ENCODE assay signal across 27 cellular contexts in genomic region chr1:111511362-111511761, GRCh38. TPM values are rescaled to one million over a fixed set of nuclear protein-coding genes. Genes with fewer than 3 reads are reported as not detected.
DNase-seq lines count a peak whose midpoint lies in the region; ATAC-seq and TF ChIP-seq lines count a peak whose summit lies in the region.
"Had no signal": no experiment of that assay in that cellular context is flagged by ENCODE, and none has a peak within 500 bp of the region (broad histone marks: within the 10 kb centered on the region; RNA-seq: fewer than 3 reads in every experiment).

No MANE protein-coding gene starts in this region.

- no peak overlapping the region for H3K4me3 Mint-ChIP-seq in activated T-cell treated with anti-CD3 and anti-CD28 coated beads, Interleukin-2, amount 50 U/mL, for 24 hours
- H3K4me3 Mint-ChIP-seq: IgD-negative memory B cell had no signal

- H3K27ac Mint-ChIP-seq in activated T-cell treated with anti-CD3 and anti-CD28 coated beads, Interleukin-2, amount 50 U/mL, for 24 hours: no peak overlapping the region
- H3K27ac Mint-ChIP-seq: IgD-negative memory B cell had no signal

- H3K4me2 ChIP-seq in Karpas-422 (ENCODE audit: low read depth, low read length, poor library complexity, severe bottlenecking): no peak overlapping the region
- no peak overlapping the region for H3K4me2 ChIP-seq in hepatocyte

- no peaks in the 10 kb centered on the region for H3K79me2 ChIP-seq in Karpas-422 (ENCODE audit: low read length)
- H3K79me2 ChIP-seq in hepatocyte: no peaks in the 10 kb centered on the region

- intact Hi-C loops in ascending aorta (cut with DNase I): no loop called here
- intact Hi-C loops in uterus (cut with DNase I; ENCODE audit: low total_unique reads): no loop called here

- H3K9me3 ChIP-seq in Karpas-422 (ENCODE audit: low read length): no peaks in the 10 kb centered on the region
- no peaks in the 10 kb centered on the region for H3K9me3 ChIP-seq in ascending aorta
- H3K9me3 ChIP-seq in gastroesophageal sphincter: no peaks in the 10 kb centered on the region
- no peaks in the 10 kb centered on the region for H3K9me3 ChIP-seq in uterus
- H3K9me3 ChIP-seq in suprapubic skin: no peaks in the 10 kb centered on the region
- H3K9me3 ChIP-seq in hepatocyte (ENCODE audit: low read depth): no peaks in the 10 kb centered on the region
- H3K9me3 ChIP-seq: SJCRH30 had no signal

- TF ChIP-seq CTCF in ascending aorta (IDR thresholded peaks at IDR 0.05) (no peak), gastroesophageal sphincter (IDR thresholded peaks at IDR 0.05) (no peak), uterus (IDR thresholded peaks at IDR 0.05) (no peak), suprapubic skin (IDR thresholded peaks at IDR 0.05) (no peak), hepatocyte (IDR thresholded peaks at IDR 0.05; ENCODE audit: poor library complexity) (no peak)

- H3K9ac ChIP-seq in Karpas-422 (ENCODE audit: low read length): no peak overlapping the region

- H2AFZ ChIP-seq in Karpas-422 (ENCODE audit: low read length) (peak overlapping the region; percentile 29; the same call in 1 of the 2 replicates), hepatocyte (no peak overlapping the region)

- H3K27ac ChIP-seq in Karpas-422 (ENCODE audit: low read length) (no peak overlapping the region), ascending aorta (peak overlapping the region; percentile 32 to 98), gastroesophageal sphincter (peak overlapping the region in 3 of 4 donors; percentile 91 to 96 (median 94)), uterus (peak overlapping the region; percentile 93 to 96), suprapubic skin (no peak overlapping the region), hepatocyte (no peak overlapping the region)
- H3K27ac ChIP-seq: C4-2B, SJCRH30 had no signal

- H4K20me1 ChIP-seq in Karpas-422 (ENCODE audit: insufficient read depth, low read depth, low read length): no peaks in the 10 kb centered on the region
- H4K20me1 ChIP-seq in hepatocyte (ENCODE audit: insufficient read depth, poor library complexity, severe bottlenecking): no peaks in the 10 kb centered on the region

- H3K27me3 Mint-ChIP-seq in activated T-cell treated with anti-CD3 and anti-CD28 coated beads, Interleukin-2, amount 50 U/mL, for 24 hours: no peaks in the 10 kb centered on the region
- H3K27me3 Mint-ChIP-seq: IgD-negative memory B cell had no signal

- H3K4me1 ChIP-seq in Karpas-422 (ENCODE audit: low read length) (peaks cover 60% of the 10 kb centered on the region), ascending aorta (peaks cover 9 to 44% of the 10 kb centered on the region in 2 donors), gastroesophageal sphincter (peaks cover 6 to 98% (median 47%) of the 10 kb centered on the region in 3 donors), uterus (peaks cover 0 to 29% of the 10 kb centered on the region in 2 donors), suprapubic skin (peaks cover 68% of the 10 kb centered on the region), hepatocyte (ENCODE audit: insufficient read depth) (peaks cover 17% of the 10 kb centered on the region)

- H3K27me3 ChIP-seq in Karpas-422 (ENCODE audit: low read length): no peaks in the 10 kb centered on the region
- no peaks in the 10 kb centered on the region for H3K27me3 ChIP-seq in ascending aorta
- H3K27me3 ChIP-seq in gastroesophageal sphincter: no peaks in the 10 kb centered on the region
- H3K27me3 ChIP-seq in uterus: no peaks in the 10 kb centered on the region
- no peaks in the 10 kb centered on the region for H3K27me3 ChIP-seq in suprapubic skin
- no peaks in the 10 kb centered on the region for H3K27me3 ChIP-seq in hepatocyte
- H3K27me3 ChIP-seq: SJCRH30 had no signal

- H3K36me3 Mint-ChIP-seq in activated T-cell treated with anti-CD3 and anti-CD28 coated beads, Interleukin-2, amount 50 U/mL, for 24 hours (ENCODE audit: low read depth): no peaks in the 10 kb centered on the region
- H3K36me3 Mint-ChIP-seq: IgD-negative memory B cell had no signal

- ATAC-seq in gastroesophageal sphincter: no peak
- ATAC-seq: PC-3, SK-N-SH treated with all-trans-retinoic acid at 6 μM for 48 hours had no signal

- TF ChIP-seq POLR2A in gastroesophageal sphincter (IDR thresholded peaks at IDR 0.05): no peak
- TF ChIP-seq POLR2A in uterus (IDR thresholded peaks at IDR 0.05): no peak
- no peak for TF ChIP-seq POLR2A in suprapubic skin (IDR thresholded peaks at IDR 0.05)

- peaks cover 57% of the 10 kb centered on the region for H3K4me1 Mint-ChIP-seq in activated T-cell treated with anti-CD3 and anti-CD28 coated beads, Interleukin-2, amount 50 U/mL, for 24 hours (ENCODE audit: low read depth)

- WGBS in gastroesophageal sphincter (ENCODE audit: low coverage in 1 of 2), 2 donors: 69 to 72% methylated on average over 3 of the region's 3 CpGs
- 92% methylated on average over 3 of the region's 3 CpGs for WGBS in suprapubic skin
- 84% methylated on average over 3 of the region's 3 CpGs for WGBS in hepatocyte (ENCODE audit: low lambda C conversion rate, missing lambda C conversion rate)

- H3K4me3 ChIP-seq in Karpas-422 (ENCODE audit: low read length) (no peak overlapping the region), ascending aorta (no peak overlapping the region), gastroesophageal sphincter (no peak overlapping the region), uterus (no peak overlapping the region), suprapubic skin (no peak overlapping the region), hepatocyte (no peak overlapping the region)
- H3K4me3 ChIP-seq: SJCRH30 had no signal

- TF ChIP-seq EP300 in gastroesophageal sphincter (IDR thresholded peaks at IDR 0.05) (no peak), suprapubic skin (IDR thresholded peaks at IDR 0.05) (no peak)

- H3K9me2 ChIP-seq in Karpas-422 (replicated peaks; ENCODE audit: insufficient read depth, low read length): no peaks in the 10 kb centered on the region
- no peaks in the 10 kb centered on the region for H3K9me2 ChIP-seq in hepatocyte (replicated peaks; ENCODE audit: insufficient read depth)

- H3K9me3 Mint-ChIP-seq in activated T-cell treated with anti-CD3 and anti-CD28 coated beads, Interleukin-2, amount 50 U/mL, for 24 hours: no peaks in the 10 kb centered on the region
- H3K9me3 Mint-ChIP-seq: IgD-negative memory B cell had no signal

- H3K36me3 ChIP-seq in Karpas-422 (ENCODE audit: insufficient read depth, low read length) (no peaks in the 10 kb centered on the region), ascending aorta (no peaks in the 10 kb centered on the region), gastroesophageal sphincter (no peaks in the 10 kb centered on the region), uterus (no peaks in the 10 kb centered on the region), suprapubic skin (no peaks in the 10 kb centered on the region), hepatocyte (replicated peaks; ENCODE audit: insufficient read depth, low read depth) (no peaks in the 10 kb centered on the region)
- H3K36me3 ChIP-seq: SJCRH30 had no signal

- DNase-seq in Karpas-422: no peak
- DNase-seq in ascending aorta (ENCODE audit: low spot score in 2 of 2): no peak
- no peak for DNase-seq in uterus
- DNase-seq in suprapubic skin (ENCODE audit: low spot score in 2 of 2): no peak
- no peak for DNase-seq in hepatocyte (ENCODE audit: low spot score)
- no peak for DNase-seq in activated T-cell treated with anti-CD3 and anti-CD28 coated beads, Interleukin-2, amount 50 U/mL, for 24 hours
- DNase-seq: Calu3, DMS153, GOT3, HCEC 1CT, MV-4-11, NCI-H1105 treated with DMSO at 0.1 percent for 48 hours, NCI-H146, NCI-H1930, NCI-H2107, NCI-H446, NCI-H524 treated with DMSO at 0.1 percent for 48 hours, NCI-H774, PC-3, SJCRH30 had no signal

RNA-seq across cellular contexts. Expression of gene ADORA3, which starts 7.9 kb away (rescaled TPM):
- not detected in 2 replicates for total RNA-seq in Karpas-422 (2014; rRNA removed; shearing (Covaris generic); ENCODE audit: low replicate concordance)
- total RNA-seq in ascending aorta: 3.6 TPM
- total RNA-seq in gastroesophageal sphincter: 10 to 100 TPM in 2 of 4 donors, 1 to 10 TPM in 2; 3.4 to 13.7 (median 7.8) TPM
- 10 to 100 TPM in 1 of 4 donors, 1 to 10 TPM in 1, under 1 TPM in 2; 0.59 to 13.6 (median 1.7) TPM for total RNA-seq in uterus
- 1 to 10 TPM in 1 of 4 donors, under 1 TPM in 2, not detected in 1; 0.64 to 2.0 (median 0.85) TPM for total RNA-seq in suprapubic skin
- total RNA-seq in hepatocyte: 0.33 and 2.0 TPM in 2 replicates
- polyA plus RNA-seq in hepatocyte: 0.41 and 0.61 TPM in 2 replicates
- total RNA-seq: A673, Calu3, G401, MCF 10A, PC-3, SJCRH30 had no signal

RNA-seq across cellular contexts. Expression of gene TMIGD3, which starts 7.9 kb away (rescaled TPM):
- not detected in 2 replicates for total RNA-seq in Karpas-422 (2014; rRNA removed; shearing (Covaris generic); ENCODE audit: low replicate concordance)
- total RNA-seq in ascending aorta (2.4 TPM), gastroesophageal sphincter (10 to 100 TPM in 1 of 4 donors, 1 to 10 TPM in 1, under 1 TPM in 1, not detected in 1; 0.85 to 14.1 (median 3.2) TPM), uterus (1 to 10 TPM in 1 of 4 donors, under 1 TPM in 1, not detected in 2; 0.95 to 7.1 TPM), suprapubic skin (1 to 10 TPM in 1 of 4 donors, not detected in 3; 1.1 TPM), hepatocyte (2.6 and 6.5 TPM in 2 replicates)
- polyA plus RNA-seq in hepatocyte: 5.2 TPM in 2 replicates
- total RNA-seq: A673, Calu3, G401, MCF 10A, PC-3, SJCRH30 had no signal
- polyA plus RNA-seq: IgD-negative memory B cell had no signal

RNA-seq across cellular contexts. Expression of gene C1orf162, which starts 37.6 kb away (rescaled TPM):
- 0.29 and 0.48 TPM in 2 replicates for total RNA-seq in Karpas-422 (2014; rRNA removed; shearing (Covaris generic); ENCODE audit: low replicate concordance)
- total RNA-seq in ascending aorta: 18.9 TPM
- 10 to 100 TPM in 2 of 4 donors, 1 to 10 TPM in 2; 5.9 to 24.5 (median 13.7) TPM for total RNA-seq in gastroesophageal sphincter
- 10 to 100 TPM in 2 of 4 donors, 1 to 10 TPM in 2; 1.1 to 16.8 (median 10.3) TPM for total RNA-seq in uterus
- 10 to 100 TPM in 1 of 4 donors, 1 to 10 TPM in 3; 3.4 to 12.2 (median 5.9) TPM for total RNA-seq in suprapubic skin
- total RNA-seq in hepatocyte: 0.72 and 0.90 TPM in 2 replicates
- 0.50 and 0.69 TPM in 2 replicates for polyA plus RNA-seq in hepatocyte

Comparison
In these comparisons a context has a peak if more than half of its experiments do, and no peak if none do; other contexts are left out.
1. H3K27ac ChIP-seq: peak in ascending aorta (2 of 2), gastroesophageal sphincter (3 of 4) and uterus (2 of 2); none in Karpas-422 (single experiment), suprapubic skin (single experiment) and hepatocyte (single experiment).